Comparison of ENCODE assay signal across 31 cellular contexts in genomic region chr2:178473373-178473772, GRCh38.
"Had no signal": no experiment of that assay in that cellular context is flagged by ENCODE, and none has a peak within 500 bp of the region (broad histone marks: within the 10 kb centered on the region; RNA-seq: fewer than 3 reads in every experiment).

No MANE protein-coding gene starts in this region.

- H3K9ac ChIP-seq: neural progenitor cell, parathyroid adenoma had no signal

- H3K9me3 Mint-ChIP-seq: dendritic cell treated with granulocyte-macrophage colony-stimulating factor and Interleukin-4, amounts not matched to agents 40 ng/mL and 50 ng/mL, for 4 days; endodermal cell; memory B cell; naive B cell; nephron; neural progenitor cell; stimulated activated naive CD8-positive, alpha-beta T cell treated with anti-CD3 and anti-CD28 coated beads, Interleukin-15, amount 100 ng/mL, for 72 hours had no signal

- H3K79me2 ChIP-seq: parathyroid adenoma had no signal

- H3K4me1 Mint-ChIP-seq: endodermal cell had no signal

- ATAC-seq: foreskin keratinocyte; gastroesophageal sphincter; heart left ventricle; left lobe of liver; mucosa of descending colon; sciatic nerve; stimulated activated naive CD8-positive, alpha-beta T cell treated with anti-CD3 and anti-CD28 coated beads, Interleukin-15, amount 100 ng/mL, for 72 hours; upper lobe of right lung had no signal

- H3K27me3 Mint-ChIP-seq: dendritic cell treated with granulocyte-macrophage colony-stimulating factor and Interleukin-4, amounts not matched to agents 40 ng/mL and 50 ng/mL, for 4 days; memory B cell; naive B cell; progenitor cell of endocrine pancreas; stimulated activated naive CD8-positive, alpha-beta T cell treated with anti-CD3 and anti-CD28 coated beads, Interleukin-15, amount 100 ng/mL, for 72 hours had no signal

- H3K27me3 ChIP-seq: esophagus muscularis mucosa, foreskin keratinocyte, gastroesophageal sphincter, heart left ventricle, hepatocyte, neural progenitor cell, suprapubic skin, transverse colon, upper lobe of right lung, uterus had no signal

- H3K4me3 ChIP-seq: esophagus muscularis mucosa, gastroesophageal sphincter, heart left ventricle, hepatocyte, lung, mucosa of descending colon, neural progenitor cell, smooth muscle cell, suprapubic skin, transverse colon, upper lobe of right lung, uterus had no signal

- FAIRE-seq: kidney had no signal

- H3K4me3 Mint-ChIP-seq: dendritic cell treated with granulocyte-macrophage colony-stimulating factor and Interleukin-4, amounts not matched to agents 40 ng/mL and 50 ng/mL, for 4 days; endodermal cell; memory B cell; neural progenitor cell; stimulated activated naive CD8-positive, alpha-beta T cell treated with anti-CD3 and anti-CD28 coated beads, Interleukin-15, amount 100 ng/mL, for 72 hours had no signal

- H2AFZ ChIP-seq: hepatocyte, neural progenitor cell, parathyroid adenoma had no signal

- H3K4me2 ChIP-seq: hepatocyte, neural progenitor cell, smooth muscle cell had no signal

- H3K27ac ChIP-seq: epithelial cell of prostate, foreskin keratinocyte, heart left ventricle, hepatocyte, neural progenitor cell, parathyroid adenoma, suprapubic skin, transverse colon, upper lobe of right lung, uterus had no signal

- H3K36me3 Mint-ChIP-seq: memory B cell, naive B cell had no signal

- H3K9me3 ChIP-seq: esophagus muscularis mucosa, gastroesophageal sphincter, heart left ventricle, mucosa of descending colon, suprapubic skin, transverse colon, upper lobe of right lung, uterus had no signal

- H3K27ac Mint-ChIP-seq: dendritic cell treated with granulocyte-macrophage colony-stimulating factor and Interleukin-4, amounts not matched to agents 40 ng/mL and 50 ng/mL, for 4 days; endodermal cell; memory B cell; naive B cell; neural progenitor cell; progenitor cell of endocrine pancreas; stimulated activated naive CD8-positive, alpha-beta T cell treated with anti-CD3 and anti-CD28 coated beads, Interleukin-15, amount 100 ng/mL, for 72 hours had no signal

- H3K36me3 ChIP-seq: neural progenitor cell, transverse colon, uterus had no signal

- H3K4me1 ChIP-seq: foreskin keratinocyte, parathyroid adenoma, upper lobe of right lung had no signal

- DNase-seq: effector CD8-positive, alpha-beta T cell; endodermal cell; heart left ventricle; kidney; mucosa of descending colon; naive B cell; stimulated activated CD4-positive, alpha-beta T cell treated with anti-CD3 and anti-CD28 coated beads, Interleukin-12 subunit alpha, Interleukin-12 subunit beta, amount 100 ng/mL, for 4 hours; stimulated activated CD4-positive, alpha-beta T cell treated with anti-CD3 and anti-CD28 coated beads, Interleukin-1b, Interleukin-23, amount 100 ng/mL, for 48 hours; stimulated activated CD4-positive, alpha-beta T cell treated with anti-CD3 and anti-CD28 coated beads, Interleukin-4, amount 100 ng/mL, for 1 hour; stimulated activated CD8-positive, alpha-beta memory T cell treated with anti-CD3 and anti-CD28 coated beads, Interleukin-4, amount 100 ng/mL, for 48 hours; stimulated activated naive CD4-positive, alpha-beta T cell; stimulated activated naive CD8-positive, alpha-beta T cell treated with anti-CD3 and anti-CD28 coated beads, Interleukin-15, amount 100 ng/mL, for 72 hours; transverse colon; upper lobe of right lung; uterus had no signal
